ENCODE assay signal across 28 cellular contexts in genomic region chr16:27838536-27839175, GRCh38.
A peak's percentile ranks its signal among the peaks of the same experiment; 100 is the strongest.
DNase-seq lines count a peak whose midpoint lies in the region; ATAC-seq, FAIRE-seq and TF ChIP-seq lines count a peak whose summit lies in the region.
"Had no signal": no experiment of that assay in that cellular context is flagged by ENCODE, and none has a peak within 500 bp of the region (broad histone marks: within the 10 kb centered on the region; RNA-seq: fewer than 3 reads in every experiment).

No MANE protein-coding gene starts in this region.

- no peak overlapping the region for H4K12ac ChIP-seq in trophoblast cell (ENCODE audit: low read depth, low read length)

- H2AK5ac ChIP-seq in trophoblast cell (ENCODE audit: low read length) = no peak overlapping the region

- peaks cover 1% of the 10 kb centered on the region for H3K79me1 ChIP-seq in trophoblast cell (ENCODE audit: low read length)

- H3K27ac ChIP-seq in BLaER1 (peak overlapping the region; percentile 64), HEK293 (ENCODE audit: extremely low read depth, low read depth, low read length) (no peak overlapping the region), trophoblast cell (ENCODE audit: low read depth, low read length) (no peak overlapping the region), HepG2 (ENCODE audit: extremely low read length, insufficient read depth, low read length) (no peak overlapping the region)
- H3K27ac ChIP-seq: A549, dorsolateral prefrontal cortex, gastrocnemius medialis, hepatocyte, lower lobe of right lung, skin epidermis had no signal

- TF ChIP-seq EP300 in HepG2 (IDR thresholded peaks at IDR 0.05; ENCODE audit: low read depth in 2 of 2, low read length in 2 of 2) = no peak
- no peak for TF ChIP-seq EP300 in HepG2 (CRISPR knock-in tag; IDR thresholded peaks at IDR 0.05; ENCODE audit: borderline replicate concordance)

- no peak overlapping the region for H3K23ac ChIP-seq in trophoblast cell (ENCODE audit: low read length)

- H3K36me3 ChIP-seq in BLaER1 (no peaks in the 10 kb centered on the region), HEK293 (ENCODE audit: control insufficient read depth in 2 of 2, insufficient read depth in 1 of 2, low read length in 2 of 2) (no peaks in the 10 kb centered on the region), bronchial epithelial cell (ENCODE audit: control insufficient read depth, insufficient read depth, low read length) (no peaks in the 10 kb centered on the region), trophoblast cell (ENCODE audit: control insufficient read depth in 1 of 2, insufficient read depth in 2 of 2, low read length in 2 of 2) (no peaks in the 10 kb centered on the region), HepG2 (replicated peaks in 1 of 2; ENCODE audit: control insufficient read depth in 1 of 2, insufficient read depth in 2 of 2, low read length in 2 of 2) (no peaks in the 10 kb centered on the region)
- H3K36me3 ChIP-seq: gastrocnemius medialis, lower lobe of right lung had no signal

- H3K4me1 ChIP-seq in BLaER1 (peaks cover 56% of the 10 kb centered on the region), HEK293 (ENCODE audit: control insufficient read depth, insufficient read depth, low read length) (no peaks in the 10 kb centered on the region), trophoblast cell (ENCODE audit: control insufficient read depth in 1 of 2, insufficient read depth in 2 of 2, low read length in 2 of 2) (peaks cover 8 to 11% of the 10 kb centered on the region in 2 experiments), HepG2 (ENCODE audit: insufficient read depth, low read length) (no peaks in the 10 kb centered on the region)
- H3K4me1 ChIP-seq: A549, gastrocnemius medialis, lower lobe of right lung had no signal

- CTCF ChIA-PET in HEK293 (lab: Yijun Ruan, JAX) = no interaction called here
- CTCF ChIA-PET in HepG2 (lab: Yijun Ruan, JAX; ENCODE audit: low intra/inter-chr PET ratio, low total read pairs) = no interaction called here

- H4K20me1 ChIP-seq in BLaER1 (peaks cover 20% of the 10 kb centered on the region; the same call in 1 of the 2 replicates), HepG2 (ENCODE audit: insufficient read depth, low read length) (no peaks in the 10 kb centered on the region)

- no peak overlapping the region for H3K4me3 ChIP-seq in BLaER1
- no peak overlapping the region for H3K4me3 ChIP-seq in HEK293 (ENCODE audit: low read depth, low read length)
- H3K4me3 ChIP-seq in bronchial epithelial cell (ENCODE audit: low read depth, low read length) = no peak overlapping the region
- H3K4me3 ChIP-seq in trophoblast cell (ENCODE audit: low read depth, low read length) = no peak overlapping the region
- H3K4me3 ChIP-seq in HepG2 (replicated peaks in 1 of 3; ENCODE audit: insufficient read depth in 1 of 3, low read depth in 2 of 3, low read length in 3 of 3) = no peak overlapping the region
- H3K4me3 ChIP-seq: A549, dorsolateral prefrontal cortex, gastrocnemius medialis, hepatocyte, lower lobe of right lung, mucosa of descending colon, skin epidermis had no signal

- FAIRE-seq in bronchial epithelial cell (lab: Jason Lieb, UNC) = no peak
- no peak for FAIRE-seq in HepG2 (lab: Jason Lieb, UNC)
- FAIRE-seq: A549, GM12891 had no signal

- H2AFZ ChIP-seq in trophoblast cell (ENCODE audit: insufficient read depth, low read length, poor library complexity) (no peak overlapping the region), HepG2 (ENCODE audit: low read length) (no peak overlapping the region)
- H2AFZ ChIP-seq: hepatocyte had no signal

- peak overlapping the region; percentile 23 for H4K8ac ChIP-seq in trophoblast cell (ENCODE audit: low read depth, low read length)

- H3K14ac ChIP-seq in trophoblast cell (ENCODE audit: low read length) = peak overlapping the region; percentile 31

- H3K79me2 ChIP-seq in trophoblast cell (ENCODE audit: control insufficient read depth, insufficient read depth, low read length, poor library complexity) = no peaks in the 10 kb centered on the region
- H3K79me2 ChIP-seq in HepG2 (ENCODE audit: insufficient read depth, low read length) = no peaks in the 10 kb centered on the region
- H3K79me2 ChIP-seq: hepatocyte had no signal

- no peak overlapping the region for H3K18ac ChIP-seq in trophoblast cell (ENCODE audit: low read length)

- H3K9me3 ChIP-seq in BLaER1 = no peaks in the 10 kb centered on the region
- H3K9me3 ChIP-seq in HEK293 (ENCODE audit: control insufficient read depth, insufficient read depth, low read depth, low read length) = no peaks in the 10 kb centered on the region
- H3K9me3 ChIP-seq in trophoblast cell (ENCODE audit: insufficient read depth, low read depth, low read length) = peaks cover 2% of the 10 kb centered on the region
- H3K9me3 ChIP-seq in HepG2 (ENCODE audit: low read length) = no peaks in the 10 kb centered on the region
- H3K9me3 ChIP-seq: A549, gastrocnemius medialis, lower lobe of right lung, mucosa of descending colon had no signal

- H2BK5ac ChIP-seq in trophoblast cell (ENCODE audit: low read depth, low read length, poor library complexity) = peak overlapping the region; percentile 11

- DNase-seq in bronchial epithelial cell (ENCODE audit: low read depth) = peak; percentile 6
- peak; percentile 54 to 60 for DNase-seq in trophoblast cell
- DNase-seq in NCI-H524 treated with DMSO at 0.1 percent for 48 hours (lab: John Stamatoyannopoulos, UW) = no peak
- DNase-seq in HepG2 (ENCODE audit: low spot score) = no peak
- no peak for DNase-seq in NCI-H2107 (lab: John Stamatoyannopoulos, UW)
- DNase-seq in NCI-H2029 treated with DMSO at 0.1 percent for 48 hours (lab: John Stamatoyannopoulos, UW) = no peak
- DNase-seq: activated CD4-positive, alpha-beta T cell treated with anti-CD3 and anti-CD28 coated beads, Interleukin-2, amount 50 U/mL, for 48 hours; AML-193; CD8-positive, alpha-beta T cell; gastrocnemius medialis; H7; lower lobe of right lung; mucosa of descending colon; NCI-H1092; NCI-H187; NCI-H524; nephron progenitor cell; OCI-M1; stimulated activated naive CD4-positive, alpha-beta T cell treated with Interleukin-2 at 50 U/mL for 16 hours; T-helper 17 cell had no signal

- no peak for TF ChIP-seq CTCF in HEK293 (tag by site-specific recombination; IDR thresholded peaks at IDR 0.05)
- no peak for TF ChIP-seq CTCF in bronchial epithelial cell (IDR thresholded peaks at IDR 0.05; ENCODE audit: insufficient read depth, low read length, severe bottlenecking)
- TF ChIP-seq CTCF in HepG2 (CRISPR knock-in tag; IDR thresholded peaks at IDR 0.05) = no peak

- BruUV-seq in HepG2 (replicated peaks; lab: Mats Ljungman, UMichigan) = no TSS peak

- intact Hi-C loops in HepG2 (cut with micrococcal nuclease; ENCODE audit: unreplicated experiment) = no loop called here

- no CpG with 5 or more reads among the region's 3 CpGs for WGBS in trophoblast cell (ENCODE audit: extremely low coverage, insufficient coverage, insufficient read length)
- WGBS in HepG2 (ENCODE audit: low lambda C conversion rate) = 0% methylated on average over 1 of the region's 3 CpGs

- H3K9ac ChIP-seq in BLaER1 (peak overlapping the region; percentile 12; the same call in 1 of the 2 replicates), trophoblast cell (ENCODE audit: low read length) (no peak overlapping the region), HepG2 (ENCODE audit: insufficient read depth, low read depth, low read length) (no peak overlapping the region)

- POLR2A ChIA-PET in HEK293 (lab: Yijun Ruan, JAX) (no interaction called here), HepG2 (lab: Yijun Ruan, JAX) (no interaction called here)

- ATAC-seq in HepG2 = no peak
- ATAC-seq: A549; activated CD4-positive, CD25-positive, alpha-beta regulatory T cell treated with anti-CD3 and anti-CD28 coated beads, Interleukin-2, amount 50 U/mL, for 24 hours; CD8-positive, alpha-beta T cell; gastrocnemius medialis; lower lobe of right lung; mucosa of descending colon; T-helper 17 cell had no signal

- in situ Hi-C loops in HepG2 (cut with HindIII; ENCODE audit: extremely low pct_ligation_motif_present, low pct_unique_long_range_greater_than_20kb) = no loop called here

- H3K4ac ChIP-seq in trophoblast cell (ENCODE audit: low read depth, low read length) = no peak overlapping the region

- 0 out of 2 replicates have a peak, but pooled peaks cover 6% of the 10 kb centered on the region for H3K27me3 ChIP-seq in BLaER1
- no peaks in the 10 kb centered on the region for H3K27me3 ChIP-seq in bronchial epithelial cell (ENCODE audit: control insufficient read depth, insufficient read depth, low read length)
- no peaks in the 10 kb centered on the region for H3K27me3 ChIP-seq in trophoblast cell (ENCODE audit: insufficient read depth, low read length)
- H3K27me3 ChIP-seq in HepG2 (ENCODE audit: control insufficient read depth in 1 of 2, insufficient read depth in 2 of 2, low read length in 2 of 2) = peaks cover 5 to 21% of the 10 kb centered on the region in 2 experiments; a peak in 3 of 5 replicates
- H3K27me3 ChIP-seq: dorsolateral prefrontal cortex, gastrocnemius medialis, hepatocyte had no signal

- peak overlapping the region; percentile 25 for H4K91ac ChIP-seq in trophoblast cell (ENCODE audit: low read depth, low read length)

- peak overlapping the region; percentile 38 for H2BK12ac ChIP-seq in trophoblast cell (ENCODE audit: low read length)

- H3K4me2 ChIP-seq in BLaER1 (peak overlapping the region; percentile 87), trophoblast cell (ENCODE audit: low read length) (no peak overlapping the region), HepG2 (ENCODE audit: low read depth, low read length) (no peak overlapping the region)
- H3K4me2 ChIP-seq: A549, hepatocyte had no signal

- TF ChIP-seq POLR2A in HepG2 (IDR thresholded peaks at IDR 0.05; ENCODE audit: insufficient read depth in 1 of 2, low read depth in 2 of 2, low read length in 2 of 2) = no peak

- H2BK120ac ChIP-seq in trophoblast cell (ENCODE audit: insufficient read depth, low read length, poor library complexity) = peak overlapping the region; percentile 26

- TF ChIP-seq RAD21 in HepG2 (CRISPR knock-in tag; IDR thresholded peaks at IDR 0.05) = no peak

TF ChIP-seq in HEK293, 187 proteins besides CTCF, POLR2A, EP300 and RAD21 (continues in another document):
- no peak for TF ChIP-seq ZSCAN23 (tag by site-specific recombination; IDR thresholded peaks at IDR 0.05)
- TF ChIP-seq SP3 (tag by site-specific recombination; IDR thresholded peaks at IDR 0.05) = no peak
- TF ChIP-seq FEZF1 (tag by site-specific recombination; IDR thresholded peaks at IDR 0.05) = no peak
- peak; percentile 59; the same call in 1 of the 2 replicates for TF ChIP-seq ZIC2 (tag by site-specific recombination; IDR thresholded peaks at IDR 0.05)
- no peak for TF ChIP-seq ZNF404 (tag by site-specific recombination; IDR thresholded peaks at IDR 0.05)
- no peak for TF ChIP-seq ZNF157 (tag by site-specific recombination; IDR thresholded peaks at IDR 0.05)

TF ChIP-seq in HepG2, 621 proteins besides CTCF, POLR2A, EP300 and RAD21 (continues in another document):
- TF ChIP-seq NBN (conservative IDR thresholded peaks at IDR 0.05) (no peak), ZBTB8A (CRISPR knock-in tag; IDR thresholded peaks at IDR 0.05; ENCODE audit: borderline replicate concordance, low read depth) (no peak), ZNF350 (CRISPR knock-in tag; IDR thresholded peaks at IDR 0.05; ENCODE audit: borderline replicate concordance, low read depth) (no peak), ZNF577 (CRISPR knock-in tag; IDR thresholded peaks at IDR 0.05; ENCODE audit: borderline replicate concordance, low read depth) (no peak), SCMH1 (CRISPR knock-in tag; IDR thresholded peaks at IDR 0.05; ENCODE audit: borderline replicate concordance) (no peak)

Comparison
In these comparisons a context has a peak if more than half of its experiments do, and no peak if none do; other contexts are left out.
1. DNase-seq: peak in bronchial epithelial cell (single experiment) and trophoblast cell (2 of 2); none in NCI-H524 treated with DMSO at 0.1 percent for 48 hours (single experiment), HepG2 (single experiment), NCI-H2107 (single experiment) and NCI-H2029 treated with DMSO at 0.1 percent for 48 hours (single experiment).